Comparison of ENCODE assay signal across 14 cellular contexts in the genomic region with DNA sequence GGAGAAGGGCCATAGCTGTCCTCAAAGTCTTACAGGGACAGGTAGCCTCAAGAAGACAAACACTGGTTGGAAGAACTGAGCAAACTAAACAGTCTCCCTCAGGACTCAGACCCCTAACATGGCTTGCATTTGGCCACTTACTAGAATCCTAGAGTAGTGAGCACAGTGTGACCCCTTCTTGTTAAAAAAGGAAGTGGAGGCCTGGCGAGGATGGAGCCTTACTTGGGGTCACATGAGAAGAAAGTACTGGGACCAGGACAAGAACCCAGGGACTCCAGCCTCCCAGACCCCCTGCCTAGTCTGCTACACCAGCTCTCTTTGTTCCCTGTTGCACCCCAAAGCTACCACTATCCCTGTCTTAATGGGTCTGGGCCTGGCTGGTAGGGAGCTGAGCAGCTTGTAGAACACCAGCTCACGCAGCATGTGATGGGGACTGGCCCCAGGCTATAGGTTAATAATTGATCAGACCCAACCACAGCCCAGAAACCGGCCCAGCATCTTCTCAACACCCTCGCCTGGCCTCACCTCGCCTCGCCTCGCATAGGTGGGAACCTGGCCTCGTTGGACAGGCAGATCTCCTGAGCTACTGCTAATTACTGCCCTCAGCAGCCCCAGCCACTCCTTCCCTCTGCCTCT. TPM values are rescaled to one million over a fixed set of nuclear protein-coding genes. Genes with fewer than 3 reads are reported as not detected.
A peak's percentile ranks its signal among the peaks of the same experiment; 100 is the strongest.
DNase-seq lines count a peak whose midpoint lies in the region; ATAC-seq and TF ChIP-seq lines count a peak whose summit lies in the region.
"Had no signal": no experiment of that assay in that cellular context is flagged by ENCODE, and none has a peak within 500 bp of the region (broad histone marks: within the 10 kb centered on the region; RNA-seq: fewer than 3 reads in every experiment).

No MANE protein-coding gene starts in this region.

- H3K36me3 ChIP-seq in body of pancreas (replicated peaks in 1 of 2; ENCODE audit: insufficient read depth in 1 of 2, low read depth in 2 of 2): no peaks in the 10 kb centered on the region

- WGBS in body of pancreas, 2 donors: 10 to 20% methylated on average over 7 to 8 of the region's 8 CpGs
- WGBS in right cardiac atrium: 94% methylated on average over 8 of the region's 8 CpGs

- H3K4me1 Mint-ChIP-seq in stimulated activated effector memory CD8-positive, alpha-beta T cell treated with anti-CD3 and anti-CD28 coated beads, Interleukin-12 subunit alpha, Interleukin-12 subunit beta, amount 100 ng/mL, for 72 hours: no peaks in the 10 kb centered on the region

- in situ Hi-C loops in G401 (cut with HindIII; ENCODE audit: low sequenced_read_pairs): no loop called here

- no peaks in the 10 kb centered on the region for H3K9me3 ChIP-seq in body of pancreas
- H3K9me3 ChIP-seq in right cardiac atrium (ENCODE audit: control insufficient read depth, low read length): no peaks in the 10 kb centered on the region

- peaks cover 25% of the 10 kb centered on the region for H3K4me1 ChIP-seq in body of pancreas
- no peaks in the 10 kb centered on the region for H3K4me1 ChIP-seq in right cardiac atrium (ENCODE audit: control insufficient read depth, insufficient read depth, low read length)

- H3K27me3 ChIP-seq in body of pancreas (no peaks in the 10 kb centered on the region), right cardiac atrium (ENCODE audit: control insufficient read depth, insufficient read depth) (no peaks in the 10 kb centered on the region)

- no peaks in the 10 kb centered on the region for H3K36me3 Mint-ChIP-seq in stimulated activated effector memory CD8-positive, alpha-beta T cell treated with anti-CD3 and anti-CD28 coated beads, Interleukin-12 subunit alpha, Interleukin-12 subunit beta, amount 100 ng/mL, for 72 hours
- H3K36me3 Mint-ChIP-seq in activated naive CD4-positive, alpha-beta T cell treated with anti-CD3 and anti-CD28 coated beads, Interleukin-2, amount 50 U/mL, for 72 hours: no peaks in the 10 kb centered on the region

- TF ChIP-seq CTCF in body of pancreas (IDR thresholded peaks at IDR 0.05): no peak

- no peak overlapping the region for H3K4me3 Mint-ChIP-seq in stimulated activated effector memory CD8-positive, alpha-beta T cell treated with anti-CD3 and anti-CD28 coated beads, Interleukin-12 subunit alpha, Interleukin-12 subunit beta, amount 100 ng/mL, for 72 hours
- H3K4me3 Mint-ChIP-seq: dendritic cell treated with granulocyte-macrophage colony-stimulating factor and Interleukin-4, amounts not matched to agents 40 ng/mL and 50 ng/mL, for 4 days had no signal

- H3K4me3 ChIP-seq in body of pancreas: no peak overlapping the region
- no peak overlapping the region for H3K4me3 ChIP-seq in right cardiac atrium (ENCODE audit: low read length)

- no peaks in the 10 kb centered on the region for H3K9me3 Mint-ChIP-seq in stimulated activated effector memory CD8-positive, alpha-beta T cell treated with anti-CD3 and anti-CD28 coated beads, Interleukin-12 subunit alpha, Interleukin-12 subunit beta, amount 100 ng/mL, for 72 hours
- no peaks in the 10 kb centered on the region for H3K9me3 Mint-ChIP-seq in activated naive CD4-positive, alpha-beta T cell treated with anti-CD3 and anti-CD28 coated beads, Interleukin-2, amount 50 U/mL, for 72 hours
- H3K9me3 Mint-ChIP-seq: dendritic cell treated with granulocyte-macrophage colony-stimulating factor and Interleukin-4, amounts not matched to agents 40 ng/mL and 50 ng/mL, for 4 days had no signal

- ATAC-seq in GM18909 (IDR thresholded peaks at IDR 0.05; ENCODE audit: poor library complexity, unreplicated experiment) (peak; percentile 86), HG02759 (IDR thresholded peaks at IDR 0.05; ENCODE audit: unreplicated experiment) (peak; percentile 89), body of pancreas (peak; percentile 86), right cardiac atrium (no peak)
- ATAC-seq in stimulated activated effector memory CD8-positive, alpha-beta T cell treated with anti-CD3 and anti-CD28 coated beads, Interleukin-12 subunit alpha, Interleukin-12 subunit beta, amount 100 ng/mL, for 72 hours: no peak
- no peak for ATAC-seq in activated naive CD4-positive, alpha-beta T cell treated with anti-CD3 and anti-CD28 coated beads, Interleukin-2, amount 50 U/mL, for 72 hours
- ATAC-seq: activated CD4-positive, CD25-positive, alpha-beta regulatory T cell treated with anti-CD3 and anti-CD28 coated beads, Interleukin-2, amount 50 U/mL, for 24 hours had no signal

- TF ChIP-seq POLR2A in body of pancreas (IDR thresholded peaks at IDR 0.05): no peak

- intact Hi-C loops in body of pancreas (cut with DNase I) (no loop called here), right cardiac atrium (cut with DNase I) (no loop called here)

- peak overlapping the region; percentile 58 for H3K27ac Mint-ChIP-seq in stimulated activated effector memory CD8-positive, alpha-beta T cell treated with anti-CD3 and anti-CD28 coated beads, Interleukin-12 subunit alpha, Interleukin-12 subunit beta, amount 100 ng/mL, for 72 hours
- H3K27ac Mint-ChIP-seq in activated naive CD4-positive, alpha-beta T cell treated with anti-CD3 and anti-CD28 coated beads, Interleukin-2, amount 50 U/mL, for 72 hours: no peak overlapping the region
- H3K27ac Mint-ChIP-seq: dendritic cell treated with granulocyte-macrophage colony-stimulating factor and Interleukin-4, amounts not matched to agents 40 ng/mL and 50 ng/mL, for 4 days had no signal

- DNase-seq in body of pancreas (peak; percentile 59 to 78 (median 76)), GOT3 (lab: John Stamatoyannopoulos, UW) (no peak), right cardiac atrium (no peak), G401 (ENCODE audit: low spot score) (no peak)
- no peak for DNase-seq in stimulated activated effector memory CD8-positive, alpha-beta T cell treated with anti-CD3 and anti-CD28 coated beads, Interleukin-12 subunit alpha, Interleukin-12 subunit beta, amount 100 ng/mL, for 72 hours (ENCODE audit: low spot score in 2 of 2)
- no peak for DNase-seq in activated naive CD4-positive, alpha-beta T cell treated with anti-CD3 and anti-CD28 coated beads, Interleukin-2, amount 50 U/mL, for 72 hours (ENCODE audit: low spot score in 2 of 2)
- DNase-seq: activated T-cell treated with anti-CD3 and anti-CD28 coated beads, Interleukin-2, amount 50 U/mL, for 1 hour; C1 segment of cervical spinal cord; NCI-H2081 treated with DMSO at 0.1 percent for 48 hours; SW 1271 had no signal

- H3K27ac ChIP-seq in body of pancreas (no peak overlapping the region), right cardiac atrium (ENCODE audit: low read length) (no peak overlapping the region)

RNA-seq across cellular contexts. Expression of a gene that starts 17.6 kb away (rescaled TPM):
- total RNA-seq in body of pancreas: 10 to 100 TPM in 1 of 2 donors, 1 to 10 TPM in 1; 9.3 to 38.6 TPM
- total RNA-seq in right cardiac atrium: 10 to 100 TPM in 2 of 4 donors, 1 to 10 TPM in 2; 5.7 to 18.0 (median 10.4) TPM
- polyA plus RNA-seq in right cardiac atrium: 23.4 TPM
- total RNA-seq in activated naive CD4-positive, alpha-beta T cell treated with anti-CD3 and anti-CD28 coated beads, Interleukin-2, amount 50 U/mL, for 72 hours: 1 to 10 TPM; 1.1 to 3.9 TPM
- 94.6 and 105 TPM in 2 replicates for total RNA-seq in G401 (2014; rRNA removed; shearing (Covaris generic))

RNA-seq across cellular contexts. Expression of a gene that starts 28.8 kb away (rescaled TPM):
- total RNA-seq in body of pancreas (10 to 100 TPM; 10.9 to 31.0 TPM), right cardiac atrium (10 to 100 TPM; 12.6 to 18.5 (median 14.0) TPM)
- polyA plus RNA-seq in right cardiac atrium: 5.5 TPM
- 10 to 100 TPM; 19.9 to 22.4 TPM for total RNA-seq in activated naive CD4-positive, alpha-beta T cell treated with anti-CD3 and anti-CD28 coated beads, Interleukin-2, amount 50 U/mL, for 72 hours
- 10.1 and 12.3 TPM in 2 replicates for total RNA-seq in G401 (2014; rRNA removed; shearing (Covaris generic))

Comparison
In these comparisons a context has a peak if more than half of its experiments do, and no peak if none do; other contexts are left out.
1. ATAC-seq: peak in GM18909 (single experiment), HG02759 (single experiment) and body of pancreas (single experiment); none in stimulated activated effector memory CD8-positive, alpha-beta T cell treated with anti-CD3 and anti-CD28 coated beads, Interleukin-12 subunit alpha, Interleukin-12 subunit beta, amount 100 ng/mL, for 72 hours (single experiment), right cardiac atrium (0 of 2) and activated naive CD4-positive, alpha-beta T cell treated with anti-CD3 and anti-CD28 coated beads, Interleukin-2, amount 50 U/mL, for 72 hours (0 of 2).
2. DNase-seq: peak in body of pancreas (4 of 4); none in stimulated activated effector memory CD8-positive, alpha-beta T cell treated with anti-CD3 and anti-CD28 coated beads, Interleukin-12 subunit alpha, Interleukin-12 subunit beta, amount 100 ng/mL, for 72 hours (0 of 2), GOT3 (single experiment), right cardiac atrium (0 of 3), activated naive CD4-positive, alpha-beta T cell treated with anti-CD3 and anti-CD28 coated beads, Interleukin-2, amount 50 U/mL, for 72 hours (0 of 2) and G401 (single experiment).